In the genomic region with DNA sequence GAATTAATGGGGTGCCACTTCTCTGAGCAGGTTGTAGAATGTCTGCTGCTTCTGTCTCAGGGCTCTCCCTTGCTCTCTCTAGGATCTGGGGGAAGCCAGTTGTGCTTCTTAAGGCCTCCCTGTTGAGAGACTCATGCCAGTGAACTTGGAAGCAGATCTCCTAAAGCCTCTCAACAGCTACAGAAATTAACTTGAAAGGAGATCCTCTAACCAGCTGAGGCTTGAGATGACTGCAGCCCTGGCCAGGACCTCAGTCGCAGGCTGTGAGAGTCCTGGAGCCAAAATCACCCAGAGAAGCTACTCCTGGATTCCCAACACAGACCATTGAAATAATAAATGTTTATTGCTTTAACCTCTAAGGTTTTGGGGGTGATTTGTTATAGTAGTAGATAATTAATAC, we compare ENCODE assay signal across 17 cellular contexts.
"Had no signal": no experiment of that assay in that cellular context is flagged by ENCODE, and none has a peak within 500 bp of the region (broad histone marks: within the 10 kb centered on the region; RNA-seq: fewer than 3 reads in every experiment).

No MANE protein-coding gene starts in this region.

- H3K4me3 Mint-ChIP-seq: effector memory CD8-positive, alpha-beta T cell; memory B cell; natural killer cell treated with Interleukin-12 subunit alpha and Interleukin-12 subunit beta and Interleukin-15 and Interleukin-18, amount 100 ng/mL, for 72 hours had no signal

- ATAC-seq: effector memory CD8-positive, alpha-beta T cell; left lung; lower lobe of right lung; natural killer cell treated with Interleukin-12 subunit alpha and Interleukin-12 subunit beta and Interleukin-15 and Interleukin-18, amount 100 ng/mL, for 72 hours; right cardiac atrium; stimulated activated naive CD8-positive, alpha-beta T cell treated with anti-CD3 and anti-CD28 coated beads, Interleukin-15, Interleukin-2, amounts not matched to agents 100 U/mL and 50 U/mL, for 24 hours had no signal

- H3K9me3 Mint-ChIP-seq: effector memory CD8-positive, alpha-beta T cell; memory B cell had no signal

- DNase-seq: effector memory CD8-positive, alpha-beta T cell; gastrocnemius medialis; heart right ventricle; hypothalamus; islet precursor cell; left lung; lower lobe of right lung; midbrain; posterior cingulate gyrus; right cardiac atrium; stimulated activated CD4-positive, alpha-beta T cell treated with anti-CD3 and anti-CD28 coated beads, Interleukin-2, amount 100 ng/mL, for 48 hours; stimulated activated naive CD8-positive, alpha-beta T cell treated with anti-CD3 and anti-CD28 coated beads, Interleukin-15, Interleukin-2, amounts not matched to agents 100 U/mL and 50 U/mL, for 24 hours; tibial artery; upper lobe of left lung; uterus had no signal

- H3K27me3 Mint-ChIP-seq: memory B cell had no signal

- H3K27ac Mint-ChIP-seq: effector memory CD8-positive, alpha-beta T cell; memory B cell; natural killer cell treated with Interleukin-12 subunit alpha and Interleukin-12 subunit beta and Interleukin-15 and Interleukin-18, amount 100 ng/mL, for 72 hours had no signal

- H3K36me3 Mint-ChIP-seq: memory B cell; natural killer cell treated with Interleukin-12 subunit alpha and Interleukin-12 subunit beta and Interleukin-15 and Interleukin-18, amount 100 ng/mL, for 72 hours had no signal
